24 cellular contexts compared by ENCODE assay signal in the genomic region with DNA sequence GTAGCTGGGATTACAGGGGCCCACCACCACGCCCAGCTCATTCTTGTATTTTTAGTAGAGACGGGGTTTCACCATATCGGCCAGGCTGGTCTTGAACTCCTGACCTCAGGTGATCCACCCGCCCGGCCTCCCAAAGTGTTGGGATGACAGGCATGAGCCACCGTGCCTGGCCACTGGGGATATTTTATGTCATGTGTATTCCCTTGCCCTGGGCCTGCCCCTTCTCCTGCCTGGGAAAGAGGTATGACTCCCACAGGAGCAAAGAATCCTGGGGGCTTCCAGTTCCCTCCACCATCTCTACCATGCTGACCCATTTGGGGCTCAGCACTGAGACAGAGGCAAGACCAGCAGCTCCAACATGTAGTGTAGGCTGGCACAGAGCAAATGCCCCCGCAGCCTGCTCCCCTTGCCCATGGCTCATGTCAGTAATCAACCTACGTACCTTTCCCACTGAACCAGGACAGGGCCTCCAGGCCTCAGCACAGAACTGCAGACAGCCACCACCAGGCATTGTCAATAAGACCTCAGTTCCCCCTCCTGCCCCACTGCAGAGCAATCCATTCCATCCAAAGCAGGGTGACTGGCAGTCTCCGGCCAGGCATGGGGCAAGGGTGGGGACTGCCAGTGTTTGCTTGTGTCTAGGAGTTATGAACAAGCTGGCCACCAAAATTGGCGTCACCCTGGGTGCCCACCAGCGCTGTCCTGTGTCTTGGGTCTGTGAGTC. TPM values are rescaled to one million over a fixed set of nuclear protein-coding genes. Genes with fewer than 3 reads are reported as not detected.
"Had no signal": no experiment of that assay in that cellular context is flagged by ENCODE, and none has a peak within 500 bp of the region (broad histone marks: within the 10 kb centered on the region; RNA-seq: fewer than 3 reads in every experiment).

No MANE protein-coding gene starts in this region.

- H3K4me1 Mint-ChIP-seq: activated naive CD4-positive, alpha-beta T cell treated with anti-CD3 and anti-CD28 coated beads, Interleukin-2, amount 50 U/mL, for 24 hours had no signal

- DNase-seq: activated CD4-positive, alpha-beta T cell treated with anti-CD3 and anti-CD28 coated beads for 4 hours; activated CD4-positive, CD25-positive, alpha-beta regulatory T cell; anterior cingulate cortex; body of pancreas; effector CD4-positive, alpha-beta T cell; kidney; naive thymus-derived CD4-positive, alpha-beta T cell; psoas muscle; right cardiac atrium; stimulated activated naive CD4-positive, alpha-beta T cell; T-helper 17 cell; testis had no signal

- H3K27me3 Mint-ChIP-seq: activated CD4-positive, alpha-beta memory T cell treated with anti-CD3 and anti-CD28 coated beads for 36 hours; activated naive CD4-positive, alpha-beta T cell treated with anti-CD3 and anti-CD28 coated beads, Interleukin-2, amount 50 U/mL, for 24 hours; dendritic cell treated with granulocyte-macrophage colony-stimulating factor and Interleukin-4, amounts not matched to agents 40 ng/mL and 50 ng/mL, for 4 days; naive thymus-derived CD4-positive, alpha-beta T cell; T-helper 17 cell; type B pancreatic cell had no signal

- ATAC-seq: body of pancreas, left lobe of liver had no signal

- H3K4me1 ChIP-seq: body of pancreas, psoas muscle, testis had no signal

- H3K27ac ChIP-seq: body of pancreas, cardiac muscle cell, psoas muscle, skin epidermis, testis had no signal

- H3K4me3 ChIP-seq: body of pancreas, cardiac muscle cell, heart left ventricle, lung, psoas muscle, skin epidermis, testis had no signal

- H3K36me3 ChIP-seq: cardiac muscle cell had no signal

- H3K9me3 Mint-ChIP-seq: activated CD4-positive, alpha-beta memory T cell treated with anti-CD3 and anti-CD28 coated beads for 36 hours; activated naive CD4-positive, alpha-beta T cell treated with anti-CD3 and anti-CD28 coated beads, Interleukin-2, amount 50 U/mL, for 24 hours; dendritic cell treated with granulocyte-macrophage colony-stimulating factor and Interleukin-4, amounts not matched to agents 40 ng/mL and 50 ng/mL, for 4 days; naive thymus-derived CD4-positive, alpha-beta T cell; type B pancreatic cell had no signal

- H3K36me3 Mint-ChIP-seq: type B pancreatic cell had no signal

- H3K27ac Mint-ChIP-seq: activated CD4-positive, alpha-beta memory T cell treated with anti-CD3 and anti-CD28 coated beads for 36 hours; activated naive CD4-positive, alpha-beta T cell treated with anti-CD3 and anti-CD28 coated beads, Interleukin-2, amount 50 U/mL, for 24 hours; dendritic cell treated with granulocyte-macrophage colony-stimulating factor and Interleukin-4, amounts not matched to agents 40 ng/mL and 50 ng/mL, for 4 days; T-helper 17 cell; type B pancreatic cell had no signal

- H3K27me3 ChIP-seq: body of pancreas, cardiac muscle cell, heart left ventricle, testis had no signal

- H3K4me3 Mint-ChIP-seq: activated CD4-positive, alpha-beta memory T cell treated with anti-CD3 and anti-CD28 coated beads for 36 hours; activated naive CD4-positive, alpha-beta T cell treated with anti-CD3 and anti-CD28 coated beads, Interleukin-2, amount 50 U/mL, for 24 hours; dendritic cell treated with granulocyte-macrophage colony-stimulating factor and Interleukin-4, amounts not matched to agents 40 ng/mL and 50 ng/mL, for 4 days; naive thymus-derived CD4-positive, alpha-beta T cell; T-helper 17 cell; type B pancreatic cell had no signal

- H3K9me3 ChIP-seq: body of pancreas, heart left ventricle, psoas muscle, testis had no signal

- FAIRE-seq: endometrium, kidney had no signal

RNA-seq across cellular contexts. Expression of gene BMP8A, which starts 35.2 kb away (rescaled TPM):
- total RNA-seq: activated CD4-positive, alpha-beta memory T cell treated with anti-CD3 and anti-CD28 coated beads for 36 hours; epithelial cell of proximal tubule; left lobe of liver; osteocyte; psoas muscle had no signal
